In genomic region chr22:40531951-40532900, GRCh38 we compare ENCODE assay signal across 9 cellular contexts.
DNase-seq lines count a peak whose midpoint lies in the region; ATAC-seq and TF ChIP-seq lines count a peak whose summit lies in the region.
"Had no signal": no experiment of that assay in that cellular context is flagged by ENCODE, and none has a peak within 500 bp of the region (broad histone marks: within the 10 kb centered on the region; RNA-seq: fewer than 3 reads in every experiment).

No MANE protein-coding gene starts in this region.

- no peak for ATAC-seq in HG02840 (IDR thresholded peaks at IDR 0.05; ENCODE audit: low FRiP score, unreplicated experiment)
- ATAC-seq in GM19023 (IDR thresholded peaks at IDR 0.05; ENCODE audit: unreplicated experiment): no peak

- H3K27ac Mint-ChIP-seq in HFFc6: peak overlapping the region; percentile 36
- H3K27ac Mint-ChIP-seq in brain: peak overlapping the region in 4 of 5 experiments; percentile 24 to 93 (median 60)
- peak overlapping the region; percentile 65 to 91 (median 66) for H3K27ac Mint-ChIP-seq in nephron

- peak overlapping the region; percentile 35 for H3K4me3 ChIP-seq in AG10803 (ENCODE audit: low read length)

- peaks cover 4% of the 10 kb centered on the region for H3K36me3 Mint-ChIP-seq in HFFc6 (ENCODE audit: low read depth)
- peaks cover 29% of the 10 kb centered on the region for H3K36me3 Mint-ChIP-seq in brain
- peaks cover 14% of the 10 kb centered on the region for H3K36me3 Mint-ChIP-seq in nephron (ENCODE audit: low read depth)

- H3K4me3 Mint-ChIP-seq in HFFc6 (peak overlapping the region; percentile 89), brain (peak overlapping the region; percentile 8 to 75 (median 15)), nephron (peak overlapping the region; percentile 18 to 73 (median 56))

- DNase-seq in AG10803 (ENCODE audit: low read depth) (no peak), HFFc6 (no peak), NCI-H69 (lab: John Stamatoyannopoulos, UW) (no peak), NCI-H1930 (lab: John Stamatoyannopoulos, UW) (no peak)
- DNase-seq: stimulated activated CD4-positive, alpha-beta T cell treated with anti-CD3 and anti-CD28 coated beads, Interleukin-4, amount 100 ng/mL, for 1 hour had no signal

- H3K4me1 Mint-ChIP-seq in HFFc6 (ENCODE audit: low read depth) (peaks cover 81% of the 10 kb centered on the region), brain (peaks cover 48% of the 10 kb centered on the region), nephron (peaks cover 62% of the 10 kb centered on the region)

- TF ChIP-seq CTCF in AG10803 (conservative IDR thresholded peaks at IDR 0.05; ENCODE audit: low read length): no peak
- TF ChIP-seq CTCF in HFFc6 (IDR thresholded peaks at IDR 0.05): no peak
- TF ChIP-seq CTCF in brain (conservative IDR thresholded peaks at IDR 0.05): no peak
- no peak for TF ChIP-seq CTCF in nephron (IDR thresholded peaks at IDR 0.05; ENCODE audit: unreplicated experiment in 3 of 3)

- H3K27me3 Mint-ChIP-seq in HFFc6 (ENCODE audit: insufficient read depth) (no peaks in the 10 kb centered on the region), brain (no peaks in the 10 kb centered on the region), nephron (ENCODE audit: low read depth) (no peaks in the 10 kb centered on the region)

- H3K9me3 Mint-ChIP-seq in HFFc6 (no peaks in the 10 kb centered on the region), brain (peaks cover 4 to 14% (median 11%) of the 10 kb centered on the region in 5 experiments), nephron (peaks cover 8% of the 10 kb centered on the region)

Comparison
In these comparisons a context has a peak if more than half of its experiments do, and no peak if none do; other contexts are left out.
1. H3K4me3 Mint-ChIP-seq: peak in every context shown above with its lines; median percentile 89 in HFFc6; 56 in nephron; 15 in brain.